Comparison of ENCODE assay signal across 32 cellular contexts in the genomic region with DNA sequence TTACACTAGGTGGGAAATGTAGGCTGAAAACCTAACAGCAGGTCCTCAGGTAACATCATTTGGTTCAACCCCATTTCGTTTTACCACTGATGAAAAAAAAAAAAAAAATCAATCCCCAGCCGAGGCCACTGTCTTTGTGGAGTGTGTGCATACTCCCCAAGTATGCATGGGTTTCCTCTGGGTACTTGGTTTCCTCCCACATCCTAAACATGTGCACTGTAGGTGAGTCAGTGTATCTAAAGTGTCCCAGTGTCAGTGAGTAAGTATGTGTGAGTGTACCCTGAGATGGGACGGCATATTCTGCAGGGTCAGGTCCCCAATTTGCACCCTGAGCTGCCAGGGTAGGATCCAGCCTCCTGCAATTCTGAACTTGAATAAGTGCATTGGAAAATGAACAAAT.
"Had no signal": no experiment of that assay in that cellular context is flagged by ENCODE, and none has a peak within 500 bp of the region (broad histone marks: within the 10 kb centered on the region; RNA-seq: fewer than 3 reads in every experiment).

No MANE protein-coding gene starts in this region.

- H3K4me3 ChIP-seq: esophagus muscularis mucosa, gastroesophageal sphincter, heart right ventricle had no signal

- ATAC-seq: activated CD4-positive, alpha-beta T cell treated with anti-CD3 and anti-CD28 coated beads for 36 hours; activated CD8-positive, alpha-beta memory T cell treated with anti-CD3 and anti-CD28 coated beads, Interleukin-2, amount 10 ng/mL, durations not matched to agents 7 days and 5 days; activated CD8-positive, alpha-beta T cell treated with anti-CD3 and anti-CD28 coated beads, Interleukin-2, amount 10 ng/mL, durations not matched to agents 7 days and 5 days; activated naive CD8-positive, alpha-beta T cell treated with anti-CD3 and anti-CD28 coated beads, Interleukin-2, amount 50 U/mL, for 24 hours; effector memory CD8-positive, alpha-beta T cell; gastroesophageal sphincter; heart right ventricle; T-helper 17 cell had no signal

- H3K9me3 Mint-ChIP-seq: activated CD4-positive, alpha-beta memory T cell treated with anti-CD3 and anti-CD28 coated beads for 36 hours; activated CD4-positive, alpha-beta T cell treated with anti-CD3 and anti-CD28 coated beads, Interleukin-2, amount 10 ng/mL, durations not matched to agents 24 days and 14 days; activated naive CD4-positive, alpha-beta T cell treated with anti-CD3 and anti-CD28 coated beads for 36 hours; activated naive CD4-positive, alpha-beta T cell treated with anti-CD3 and anti-CD28 coated beads, Interleukin-2, amount 50 U/mL, for 24 hours; activated naive CD8-positive, alpha-beta T cell treated with anti-CD3 and anti-CD28 coated beads for 36 hours; activated naive CD8-positive, alpha-beta T cell treated with anti-CD3 and anti-CD28 coated beads, Interleukin-2, amount 50 U/mL, for 24 hours; activated T-helper 1 cell treated with anti-CD3 and anti-CD28 coated beads, Interleukin-12 subunit alpha, Interleukin-12 subunit beta, Interleukin-2, Interleukin-4 antibody, amounts not matched to agents 30 ng/mL and 10 ng/mL and 1 ng/mL, durations not matched to agents 14 hours and 24 hours and 36 hours; activated T-helper 2 cell treated with anti-CD3 and anti-CD28 coated beads, Interferon-gamma antibody, Interleukin-2, Interleukin-4, amounts not matched to agents 10 μg/mL and 5 μg/mL and 100 μg/mL, durations not matched to agents 14 hours and 24 hours and 36 hours; T-helper 2 cell treated with Interferon-gamma antibody and Interleukin-4, amounts not matched to agents 5 μg/mL and 100 μg/mL, for 36 hours had no signal

- H3K27ac ChIP-seq: brain microvascular endothelial cell, esophagus muscularis mucosa, gastroesophageal sphincter, heart right ventricle had no signal

- DNase-seq: activated CD4-positive, alpha-beta memory T cell treated with anti-CD3 and anti-CD28 coated beads for 36 hours; activated CD4-positive, alpha-beta T cell treated with anti-CD3 and anti-CD28 coated beads for 36 hours; activated CD4-positive, alpha-beta T cell treated with anti-CD3 and anti-CD28 coated beads, Interleukin-2, amount 10 ng/mL, durations not matched to agents 24 days and 14 days; activated CD4-positive, CD25-positive, alpha-beta regulatory T cell; activated CD4-positive, CD25-positive, alpha-beta regulatory T cell treated with anti-CD3 and anti-CD28 coated beads, Interleukin-2, amount 50 U/mL, for 72 hours; activated CD8-positive, alpha-beta memory T cell treated with anti-CD3 and anti-CD28 coated beads, Interleukin-2, amount 10 ng/mL, durations not matched to agents 7 days and 5 days; activated CD8-positive, alpha-beta memory T cell treated with anti-CD3 and anti-CD28 coated beads, Interleukin-2, amount 50 U/mL, for 4 hours; activated CD8-positive, alpha-beta T cell treated with anti-CD3 and anti-CD28 coated beads, Interleukin-2, amount 10 ng/mL, durations not matched to agents 7 days and 5 days; activated effector memory CD4-positive, alpha-beta T cell treated with anti-CD3 and anti-CD28 coated beads, Interleukin-2, amount 50 U/mL, for 16 hours; activated naive CD4-positive, alpha-beta T cell treated with anti-CD3 and anti-CD28 coated beads for 36 hours; activated naive CD8-positive, alpha-beta T cell treated with anti-CD3 and anti-CD28 coated beads for 36 hours; activated naive CD8-positive, alpha-beta T cell treated with anti-CD3 and anti-CD28 coated beads, Interleukin-2, amount 50 U/mL, for 24 hours; activated T-cell treated with anti-CD3 and anti-CD28 coated beads, Interleukin-2, amount 50 U/mL, for 1 hour; activated T-cell treated with anti-CD3 and anti-CD28 coated beads, Interleukin-2, amount 50 U/mL, for 48 hours; brain microvascular endothelial cell; caudate nucleus; cortex of kidney; dermis blood vessel endothelial cell; effector CD4-positive, alpha-beta T cell; effector memory CD8-positive, alpha-beta T cell; erythroblast; foreskin melanocyte; heart right ventricle; T-helper 1 cell; T-helper 17 cell; T1000 had no signal

- H3K4me1 Mint-ChIP-seq: activated CD4-positive, alpha-beta T cell treated with anti-CD3 and anti-CD28 coated beads for 36 hours; activated CD4-positive, alpha-beta T cell treated with anti-CD3 and anti-CD28 coated beads, Interleukin-2, amount 10 ng/mL, durations not matched to agents 24 days and 14 days; activated CD8-positive, alpha-beta memory T cell treated with anti-CD3 and anti-CD28 coated beads, Interleukin-2, amount 10 ng/mL, durations not matched to agents 7 days and 5 days; activated naive CD4-positive, alpha-beta T cell treated with anti-CD3 and anti-CD28 coated beads, Interleukin-2, amount 50 U/mL, for 24 hours; activated naive CD8-positive, alpha-beta T cell treated with anti-CD3 and anti-CD28 coated beads for 36 hours; activated naive CD8-positive, alpha-beta T cell treated with anti-CD3 and anti-CD28 coated beads, Interleukin-2, amount 50 U/mL, for 24 hours; T-helper 17 cell had no signal

- H3K27me3 ChIP-seq: brain microvascular endothelial cell, esophagus muscularis mucosa, gastroesophageal sphincter, heart right ventricle had no signal

- H3K36me3 ChIP-seq: brain microvascular endothelial cell, esophagus muscularis mucosa, gastroesophageal sphincter, heart right ventricle had no signal

- H3K36me3 Mint-ChIP-seq: activated CD4-positive, alpha-beta memory T cell treated with anti-CD3 and anti-CD28 coated beads for 36 hours; activated CD8-positive, alpha-beta memory T cell treated with anti-CD3 and anti-CD28 coated beads, Interleukin-2, amount 10 ng/mL, durations not matched to agents 7 days and 5 days; activated naive CD4-positive, alpha-beta T cell treated with anti-CD3 and anti-CD28 coated beads, Interleukin-2, amount 50 U/mL, for 24 hours; activated naive CD8-positive, alpha-beta T cell treated with anti-CD3 and anti-CD28 coated beads for 36 hours had no signal

- H3K4me3 Mint-ChIP-seq: activated CD4-positive, alpha-beta memory T cell treated with anti-CD3 and anti-CD28 coated beads for 36 hours; activated CD4-positive, alpha-beta T cell treated with anti-CD3 and anti-CD28 coated beads for 36 hours; activated CD4-positive, alpha-beta T cell treated with anti-CD3 and anti-CD28 coated beads, Interleukin-2, amount 10 ng/mL, durations not matched to agents 24 days and 14 days; activated CD8-positive, alpha-beta memory T cell treated with anti-CD3 and anti-CD28 coated beads, Interleukin-2, amount 10 ng/mL, durations not matched to agents 7 days and 5 days; activated CD8-positive, alpha-beta T cell treated with anti-CD3 and anti-CD28 coated beads, Interleukin-2, amount 10 ng/mL, durations not matched to agents 7 days and 5 days; activated naive CD4-positive, alpha-beta T cell treated with anti-CD3 and anti-CD28 coated beads for 36 hours; activated naive CD4-positive, alpha-beta T cell treated with anti-CD3 and anti-CD28 coated beads, Interleukin-2, amount 50 U/mL, for 24 hours; activated naive CD8-positive, alpha-beta T cell treated with anti-CD3 and anti-CD28 coated beads for 36 hours; activated naive CD8-positive, alpha-beta T cell treated with anti-CD3 and anti-CD28 coated beads, Interleukin-2, amount 50 U/mL, for 24 hours; activated T-helper 1 cell treated with anti-CD3 and anti-CD28 coated beads, Interleukin-12 subunit alpha, Interleukin-12 subunit beta, Interleukin-2, Interleukin-4 antibody, amounts not matched to agents 30 ng/mL and 10 ng/mL and 1 ng/mL, durations not matched to agents 14 hours and 24 hours and 36 hours; effector memory CD8-positive, alpha-beta T cell; T-helper 17 cell; T-helper 2 cell treated with Interferon-gamma antibody and Interleukin-4, amounts not matched to agents 5 μg/mL and 100 μg/mL, for 36 hours had no signal

- H3K4me1 ChIP-seq: esophagus muscularis mucosa, gastroesophageal sphincter, heart right ventricle had no signal

- H3K27ac Mint-ChIP-seq: activated CD4-positive, alpha-beta memory T cell treated with anti-CD3 and anti-CD28 coated beads for 36 hours; activated CD4-positive, alpha-beta T cell treated with anti-CD3 and anti-CD28 coated beads for 36 hours; activated CD4-positive, alpha-beta T cell treated with anti-CD3 and anti-CD28 coated beads, Interleukin-2, amount 10 ng/mL, durations not matched to agents 24 days and 14 days; activated CD8-positive, alpha-beta memory T cell treated with anti-CD3 and anti-CD28 coated beads, Interleukin-2, amount 10 ng/mL, durations not matched to agents 7 days and 5 days; activated CD8-positive, alpha-beta T cell treated with anti-CD3 and anti-CD28 coated beads, Interleukin-2, amount 10 ng/mL, durations not matched to agents 7 days and 5 days; activated naive CD4-positive, alpha-beta T cell treated with anti-CD3 and anti-CD28 coated beads for 36 hours; activated naive CD4-positive, alpha-beta T cell treated with anti-CD3 and anti-CD28 coated beads, Interleukin-2, amount 50 U/mL, for 24 hours; activated naive CD8-positive, alpha-beta T cell treated with anti-CD3 and anti-CD28 coated beads for 36 hours; activated naive CD8-positive, alpha-beta T cell treated with anti-CD3 and anti-CD28 coated beads, Interleukin-2, amount 50 U/mL, for 24 hours; activated T-helper 1 cell treated with anti-CD3 and anti-CD28 coated beads, Interleukin-12 subunit alpha, Interleukin-12 subunit beta, Interleukin-2, Interleukin-4 antibody, amounts not matched to agents 30 ng/mL and 10 ng/mL and 1 ng/mL, durations not matched to agents 14 hours and 24 hours and 36 hours; activated T-helper 2 cell treated with anti-CD3 and anti-CD28 coated beads, Interferon-gamma antibody, Interleukin-2, Interleukin-4, amounts not matched to agents 10 μg/mL and 5 μg/mL and 100 μg/mL, durations not matched to agents 14 hours and 24 hours and 36 hours; effector memory CD8-positive, alpha-beta T cell; T-helper 17 cell; T-helper 2 cell treated with Interferon-gamma antibody and Interleukin-4, amounts not matched to agents 5 μg/mL and 100 μg/mL, for 36 hours had no signal

- H3K9me3 ChIP-seq: esophagus muscularis mucosa, gastroesophageal sphincter, heart right ventricle had no signal
